ENCODE assay signal across 1 cellular context in genomic region chr12:8687846-8688601, GRCh38.
TF ChIP-seq lines count a peak whose summit lies in the region.

No MANE protein-coding gene starts in this region.

TF ChIP-seq in HEK293, 187 proteins besides CTCF, POLR2A, EP300 and RAD21 (continued from another document):
- TF ChIP-seq ZNF704 (tag by site-specific recombination; IDR thresholded peaks at IDR 0.05) (no peak), ZNF184 (tag by site-specific recombination; IDR thresholded peaks at IDR 0.05) (no peak), ZBTB20 (tag by site-specific recombination; IDR thresholded peaks at IDR 0.05) (peak; percentile 73; the same call in 1 of the 2 replicates), ZNF521 (tag by site-specific recombination; IDR thresholded peaks at IDR 0.05) (no peak), ATF2 (tag by site-specific recombination; IDR thresholded peaks at IDR 0.05; ENCODE audit: low read depth) (no peak), ZNF133 (tag by site-specific recombination; IDR thresholded peaks at IDR 0.05) (no peak), RBAK (tag by site-specific recombination; IDR thresholded peaks at IDR 0.05) (no peak), ZNF148 (tag by site-specific recombination; IDR thresholded peaks at IDR 0.05; ENCODE audit: borderline replicate concordance) (no peak), ZNF274 (IDR thresholded peaks at IDR 0.05; ENCODE audit: low read length) (no peak), ZNF274 (tag by site-specific recombination; IDR thresholded peaks at IDR 0.05; ENCODE audit: borderline replicate concordance) (no peak), ZNF335 (tag by site-specific recombination; conservative IDR thresholded peaks at IDR 0.05) (peak; percentile 54; the same call in 1 of the 2 replicates), ZNF266 (tag by site-specific recombination; IDR thresholded peaks at IDR 0.05; ENCODE audit: low read depth) (no peak), ZNF513 (tag by site-specific recombination; IDR thresholded peaks at IDR 0.05) (no peak), ZNF175 (tag by site-specific recombination; IDR thresholded peaks at IDR 0.05) (no peak), HOXA7 (CRISPR knock-in tag; IDR thresholded peaks at IDR 0.05; ENCODE audit: borderline replicate concordance) (no peak), ZNF121 (tag by site-specific recombination; IDR thresholded peaks at IDR 0.05) (no peak), ZNF10 (tag by site-specific recombination; IDR thresholded peaks at IDR 0.05) (no peak), ZNF664 (tag by site-specific recombination; IDR thresholded peaks at IDR 0.05) (no peak), SCRT1 (tag by site-specific recombination; IDR thresholded peaks at IDR 0.05; ENCODE audit: borderline replicate concordance) (no peak), ZNF169 (tag by site-specific recombination; IDR thresholded peaks at IDR 0.05) (no peak), ZBTB48 (tag by site-specific recombination; IDR thresholded peaks at IDR 0.05) (no peak), INSM2 (tag by site-specific recombination; IDR thresholded peaks at IDR 0.05) (no peak), ZNF423 (tag by site-specific recombination; IDR thresholded peaks at IDR 0.05) (no peak), ZNF529 (tag by site-specific recombination; IDR thresholded peaks at IDR 0.05; ENCODE audit: insufficient replicate concordance) (no peak), ZNF830 (tag by site-specific recombination; IDR thresholded peaks at IDR 0.05; ENCODE audit: low read depth) (no peak), ZNF433 (tag by site-specific recombination; IDR thresholded peaks at IDR 0.05; ENCODE audit: low read depth) (no peak), ELK4 (IDR thresholded peaks at IDR 0.05; ENCODE audit: borderline replicate concordance, low read depth, low read length) (no peak), MEIS1 (CRISPR knock-in tag; IDR thresholded peaks at IDR 0.05; ENCODE audit: borderline replicate concordance) (no peak), ZFP3 (tag by site-specific recombination; IDR thresholded peaks at IDR 0.05; ENCODE audit: low read depth) (no peak), BCL11B (tag by site-specific recombination; IDR thresholded peaks at IDR 0.05; ENCODE audit: low read depth) (no peak), ZNF473 (tag by site-specific recombination; IDR thresholded peaks at IDR 0.05) (no peak)
TF ChIP-seq in HEK293: peak in this region for 18.
